In the genomic region with DNA sequence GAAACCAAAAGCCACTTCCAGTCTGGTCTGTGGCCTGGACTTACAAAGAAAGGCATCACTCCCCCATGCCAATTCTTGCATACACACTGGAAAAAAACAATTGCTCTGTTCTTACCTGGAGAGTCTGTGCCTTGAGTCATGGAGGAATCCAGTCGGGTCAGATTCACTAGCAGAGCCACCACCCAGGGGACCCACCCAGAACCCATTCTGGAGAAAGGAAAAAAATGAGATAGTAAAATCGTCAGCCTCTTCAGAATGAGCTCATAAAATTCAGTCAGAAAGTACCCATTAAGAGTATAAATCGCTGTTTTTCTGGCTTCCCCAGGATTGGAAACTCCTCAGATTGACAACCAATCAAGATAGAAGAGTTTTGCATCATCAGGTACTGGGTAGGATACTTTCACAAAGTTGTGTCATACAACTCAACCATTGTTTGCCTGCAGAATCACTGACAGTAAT, we compare ENCODE assay signal across 1 cellular context.
TF ChIP-seq lines count a peak whose summit lies in the region.

A gene (minus strand): TSS at position 257 of the 459 bp plus-strand sequence. CDS start 51 bp downstream, at position 206.

TF ChIP-seq in HepG2, 621 proteins besides CTCF, POLR2A, EP300 and RAD21 (continued from another document):
- TF ChIP-seq, protein P1, sequence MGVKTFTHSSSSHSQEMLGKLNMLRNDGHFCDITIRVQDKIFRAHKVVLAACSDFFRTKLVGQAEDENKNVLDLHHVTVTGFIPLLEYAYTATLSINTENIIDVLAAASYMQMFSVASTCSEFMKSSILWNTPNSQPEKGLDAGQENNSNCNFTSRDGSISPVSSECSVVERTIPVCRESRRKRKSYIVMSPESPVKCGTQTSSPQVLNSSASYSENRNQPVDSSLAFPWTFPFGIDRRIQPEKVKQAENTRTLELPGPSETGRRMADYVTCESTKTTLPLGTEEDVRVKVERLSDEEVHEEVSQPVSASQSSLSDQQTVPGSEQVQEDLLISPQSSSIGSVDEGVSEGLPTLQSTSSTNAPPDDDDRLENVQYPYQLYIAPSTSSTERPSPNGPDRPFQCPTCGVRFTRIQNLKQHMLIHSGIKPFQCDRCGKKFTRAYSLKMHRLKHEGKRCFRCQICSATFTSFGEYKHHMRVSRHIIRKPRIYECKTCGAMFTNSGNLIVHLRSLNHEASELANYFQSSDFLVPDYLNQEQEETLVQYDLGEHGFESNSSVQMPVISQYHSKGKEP (CRISPR knock-in tag; IDR thresholded peaks at IDR 0.05) = no peak
- TF ChIP-seq CREB1 (IDR thresholded peaks at IDR 0.05) = no peak; the same call in 1 of the 2 replicates
- peak; percentile 59; the same call in 1 of the 2 replicates for TF ChIP-seq CREB1 (CRISPR knock-in tag; IDR thresholded peaks at IDR 0.05)
- TF ChIP-seq, protein P2, sequence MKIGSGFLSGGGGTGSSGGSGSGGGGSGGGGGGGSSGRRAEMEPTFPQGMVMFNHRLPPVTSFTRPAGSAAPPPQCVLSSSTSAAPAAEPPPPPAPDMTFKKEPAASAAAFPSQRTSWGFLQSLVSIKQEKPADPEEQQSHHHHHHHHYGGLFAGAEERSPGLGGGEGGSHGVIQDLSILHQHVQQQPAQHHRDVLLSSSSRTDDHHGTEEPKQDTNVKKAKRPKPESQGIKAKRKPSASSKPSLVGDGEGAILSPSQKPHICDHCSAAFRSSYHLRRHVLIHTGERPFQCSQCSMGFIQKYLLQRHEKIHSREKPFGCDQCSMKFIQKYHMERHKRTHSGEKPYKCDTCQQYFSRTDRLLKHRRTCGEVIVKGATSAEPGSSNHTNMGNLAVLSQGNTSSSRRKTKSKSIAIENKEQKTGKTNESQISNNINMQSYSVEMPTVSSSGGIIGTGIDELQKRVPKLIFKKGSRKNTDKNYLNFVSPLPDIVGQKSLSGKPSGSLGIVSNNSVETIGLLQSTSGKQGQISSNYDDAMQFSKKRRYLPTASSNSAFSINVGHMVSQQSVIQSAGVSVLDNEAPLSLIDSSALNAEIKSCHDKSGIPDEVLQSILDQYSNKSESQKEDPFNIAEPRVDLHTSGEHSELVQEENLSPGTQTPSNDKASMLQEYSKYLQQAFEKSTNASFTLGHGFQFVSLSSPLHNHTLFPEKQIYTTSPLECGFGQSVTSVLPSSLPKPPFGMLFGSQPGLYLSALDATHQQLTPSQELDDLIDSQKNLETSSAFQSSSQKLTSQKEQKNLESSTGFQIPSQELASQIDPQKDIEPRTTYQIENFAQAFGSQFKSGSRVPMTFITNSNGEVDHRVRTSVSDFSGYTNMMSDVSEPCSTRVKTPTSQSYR (CRISPR knock-in tag; IDR thresholded peaks at IDR 0.05; ENCODE audit: borderline replicate concordance) = no peak
- no peak for TF ChIP-seq MYNN (CRISPR knock-in tag; IDR thresholded peaks at IDR 0.05; ENCODE audit: low read depth)
- no peak for TF ChIP-seq SNAI1 (CRISPR knock-in tag; IDR thresholded peaks at IDR 0.05; ENCODE audit: borderline replicate concordance)
- peak; percentile 94 for TF ChIP-seq RFXAP (CRISPR knock-in tag; IDR thresholded peaks at IDR 0.05; ENCODE audit: borderline replicate concordance)
- TF ChIP-seq MTA1 (CRISPR knock-in tag; IDR thresholded peaks at IDR 0.05; ENCODE audit: borderline replicate concordance) = no peak
- no peak for TF ChIP-seq ZNF331 (CRISPR knock-in tag; IDR thresholded peaks at IDR 0.05)
- TF ChIP-seq, protein P3, sequence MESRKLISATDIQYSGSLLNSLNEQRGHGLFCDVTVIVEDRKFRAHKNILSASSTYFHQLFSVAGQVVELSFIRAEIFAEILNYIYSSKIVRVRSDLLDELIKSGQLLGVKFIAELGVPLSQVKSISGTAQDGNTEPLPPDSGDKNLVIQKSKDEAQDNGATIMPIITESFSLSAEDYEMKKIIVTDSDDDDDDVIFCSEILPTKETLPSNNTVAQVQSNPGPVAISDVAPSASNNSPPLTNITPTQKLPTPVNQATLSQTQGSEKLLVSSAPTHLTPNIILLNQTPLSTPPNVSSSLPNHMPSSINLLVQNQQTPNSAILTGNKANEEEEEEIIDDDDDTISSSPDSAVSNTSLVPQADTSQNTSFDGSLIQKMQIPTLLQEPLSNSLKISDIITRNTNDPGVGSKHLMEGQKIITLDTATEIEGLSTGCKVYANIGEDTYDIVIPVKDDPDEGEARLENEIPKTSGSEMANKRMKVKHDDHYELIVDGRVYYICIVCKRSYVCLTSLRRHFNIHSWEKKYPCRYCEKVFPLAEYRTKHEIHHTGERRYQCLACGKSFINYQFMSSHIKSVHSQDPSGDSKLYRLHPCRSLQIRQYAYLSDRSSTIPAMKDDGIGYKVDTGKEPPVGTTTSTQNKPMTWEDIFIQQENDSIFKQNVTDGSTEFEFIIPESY (CRISPR knock-in tag; IDR thresholded peaks at IDR 0.05) = no peak
- TF ChIP-seq, protein P4, sequence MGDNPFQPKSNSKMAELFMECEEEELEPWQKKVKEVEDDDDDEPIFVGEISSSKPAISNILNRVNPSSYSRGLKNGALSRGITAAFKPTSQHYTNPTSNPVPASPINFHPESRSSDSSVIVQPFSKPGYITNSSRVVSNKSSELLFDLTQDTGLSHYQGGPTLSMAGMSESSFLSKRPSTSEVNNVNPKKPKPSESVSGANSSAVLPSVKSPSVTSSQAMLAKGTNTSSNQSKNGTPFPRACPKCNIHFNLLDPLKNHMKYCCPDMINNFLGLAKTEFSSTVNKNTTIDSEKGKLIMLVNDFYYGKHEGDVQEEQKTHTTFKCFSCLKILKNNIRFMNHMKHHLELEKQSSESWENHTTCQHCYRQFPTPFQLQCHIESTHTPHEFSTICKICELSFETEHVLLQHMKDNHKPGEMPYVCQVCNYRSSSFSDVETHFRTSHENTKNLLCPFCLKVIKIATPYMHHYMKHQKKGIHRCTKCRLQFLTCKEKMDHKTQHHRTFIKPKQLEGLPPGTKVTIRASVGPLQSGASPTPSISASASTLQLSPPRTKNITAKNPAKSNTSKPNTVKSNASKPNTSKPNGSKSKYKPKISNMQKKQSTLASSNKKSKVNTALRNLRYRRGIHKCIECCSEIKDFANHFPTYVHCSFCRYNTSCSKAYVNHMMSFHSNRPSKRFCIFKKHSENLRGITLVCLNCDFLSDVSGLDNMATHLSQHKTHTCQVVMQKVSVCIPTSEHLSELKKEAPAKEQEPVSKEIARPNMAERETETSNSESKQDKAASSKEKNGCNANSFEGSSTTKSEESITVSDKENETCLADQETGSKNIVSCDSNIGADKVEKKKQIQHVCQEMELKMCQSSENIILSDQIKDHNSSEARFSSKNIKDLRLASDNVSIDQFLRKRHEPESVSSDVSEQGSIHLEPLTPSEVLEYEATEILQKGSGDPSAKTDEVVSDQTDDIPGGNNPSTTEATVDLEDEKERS (CRISPR knock-in tag; IDR thresholded peaks at IDR 0.05) = no peak
- no peak for TF ChIP-seq PITX1 (CRISPR knock-in tag; IDR thresholded peaks at IDR 0.05)
- TF ChIP-seq SUZ12 (IDR thresholded peaks at IDR 0.05; ENCODE audit: low read depth, low read length) = no peak
- no peak for TF ChIP-seq ZNF670 (CRISPR knock-in tag; IDR thresholded peaks at IDR 0.05; ENCODE audit: borderline replicate concordance)
- no peak for TF ChIP-seq ZNF780A (CRISPR knock-in tag; IDR thresholded peaks at IDR 0.05)
- TF ChIP-seq ZNF207 (IDR thresholded peaks at IDR 0.05; ENCODE audit: borderline replicate concordance) = no peak
- TF ChIP-seq SCMH1 (CRISPR knock-in tag; IDR thresholded peaks at IDR 0.05; ENCODE audit: borderline replicate concordance) = no peak
- TF ChIP-seq MAF1 (CRISPR knock-in tag; IDR thresholded peaks at IDR 0.05; ENCODE audit: borderline replicate concordance) = no peak
- TF ChIP-seq TAF1 (CRISPR knock-in tag; IDR thresholded peaks at IDR 0.05) = no peak
- no peak for TF ChIP-seq ZNF850 (CRISPR knock-in tag; conservative IDR thresholded peaks at IDR 0.05)
- TF ChIP-seq, protein P5, sequence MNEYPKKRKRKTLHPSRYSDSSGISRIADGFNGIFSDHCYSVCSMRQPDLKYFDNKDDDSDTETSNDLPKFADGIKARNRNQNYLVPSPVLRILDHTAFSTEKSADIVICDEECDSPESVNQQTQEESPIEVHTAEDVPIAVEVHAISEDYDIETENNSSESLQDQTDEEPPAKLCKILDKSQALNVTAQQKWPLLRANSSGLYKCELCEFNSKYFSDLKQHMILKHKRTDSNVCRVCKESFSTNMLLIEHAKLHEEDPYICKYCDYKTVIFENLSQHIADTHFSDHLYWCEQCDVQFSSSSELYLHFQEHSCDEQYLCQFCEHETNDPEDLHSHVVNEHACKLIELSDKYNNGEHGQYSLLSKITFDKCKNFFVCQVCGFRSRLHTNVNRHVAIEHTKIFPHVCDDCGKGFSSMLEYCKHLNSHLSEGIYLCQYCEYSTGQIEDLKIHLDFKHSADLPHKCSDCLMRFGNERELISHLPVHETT (CRISPR knock-in tag; conservative IDR thresholded peaks at IDR 0.05) = no peak
- no peak for TF ChIP-seq ZNF567 (CRISPR knock-in tag; IDR thresholded peaks at IDR 0.05; ENCODE audit: borderline replicate concordance)
- no peak for TF ChIP-seq ISX (CRISPR knock-in tag; conservative IDR thresholded peaks at IDR 0.05)
- no peak for TF ChIP-seq MEIS2 (CRISPR knock-in tag; IDR thresholded peaks at IDR 0.05)
- TF ChIP-seq, protein P6, sequence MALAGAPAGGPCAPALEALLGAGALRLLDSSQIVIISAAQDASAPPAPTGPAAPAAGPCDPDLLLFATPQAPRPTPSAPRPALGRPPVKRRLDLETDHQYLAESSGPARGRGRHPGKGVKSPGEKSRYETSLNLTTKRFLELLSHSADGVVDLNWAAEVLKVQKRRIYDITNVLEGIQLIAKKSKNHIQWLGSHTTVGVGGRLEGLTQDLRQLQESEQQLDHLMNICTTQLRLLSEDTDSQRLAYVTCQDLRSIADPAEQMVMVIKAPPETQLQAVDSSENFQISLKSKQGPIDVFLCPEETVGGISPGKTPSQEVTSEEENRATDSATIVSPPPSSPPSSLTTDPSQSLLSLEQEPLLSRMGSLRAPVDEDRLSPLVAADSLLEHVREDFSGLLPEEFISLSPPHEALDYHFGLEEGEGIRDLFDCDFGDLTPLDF (CRISPR knock-in tag; IDR thresholded peaks at IDR 0.05) = no peak
- peak; percentile 99 for TF ChIP-seq RFX5 (IDR thresholded peaks at IDR 0.05; ENCODE audit: low read depth, low read length)
- TF ChIP-seq, protein P7, sequence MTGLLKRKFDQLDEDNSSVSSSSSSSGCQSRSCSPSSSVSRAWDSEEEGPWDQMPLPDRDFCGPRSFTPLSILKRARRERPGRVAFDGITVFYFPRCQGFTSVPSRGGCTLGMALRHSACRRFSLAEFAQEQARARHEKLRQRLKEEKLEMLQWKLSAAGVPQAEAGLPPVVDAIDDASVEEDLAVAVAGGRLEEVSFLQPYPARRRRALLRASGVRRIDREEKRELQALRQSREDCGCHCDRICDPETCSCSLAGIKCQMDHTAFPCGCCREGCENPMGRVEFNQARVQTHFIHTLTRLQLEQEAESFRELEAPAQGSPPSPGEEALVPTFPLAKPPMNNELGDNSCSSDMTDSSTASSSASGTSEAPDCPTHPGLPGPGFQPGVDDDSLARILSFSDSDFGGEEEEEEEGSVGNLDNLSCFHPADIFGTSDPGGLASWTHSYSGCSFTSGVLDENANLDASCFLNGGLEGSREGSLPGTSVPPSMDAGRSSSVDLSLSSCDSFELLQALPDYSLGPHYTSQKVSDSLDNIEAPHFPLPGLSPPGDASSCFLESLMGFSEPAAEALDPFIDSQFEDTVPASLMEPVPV (CRISPR knock-in tag; IDR thresholded peaks at IDR 0.05) = no peak
- no peak for TF ChIP-seq MAFF (IDR thresholded peaks at IDR 0.05; ENCODE audit: low read depth, low read length)
- TF ChIP-seq NFATC3 (CRISPR knock-in tag; IDR thresholded peaks at IDR 0.05) = no peak
- TF ChIP-seq ZNF460 (CRISPR knock-in tag; IDR thresholded peaks at IDR 0.05; ENCODE audit: borderline replicate concordance) = no peak
